In genomic region chr14:32201816-32202467, GRCh38 we compare ENCODE assay signal across 8 cellular contexts.
A peak's percentile ranks its signal among the peaks of the same experiment; 100 is the strongest.
DNase-seq lines count a peak whose midpoint lies in the region; ATAC-seq and TF ChIP-seq lines count a peak whose summit lies in the region.

Gene RNU6-7 (plus strand): TSS chr14:32202045.

- peak within 1 kb of the TSS; percentile 72 for H3K9ac ChIP-seq in HUES48 (ENCODE audit: low read depth, low read length)

- POLR2A ChIA-PET in AG04449 (lab: Yijun Ruan, JAX) = interaction anchor here (1.6 kb wide), 1 partner anchor 126 kb away, joined by 3 read pairs; no protein-coding TSS in a partner anchor
- POLR2A ChIA-PET in RWPE1 (lab: Yijun Ruan, JAX; ENCODE audit: low non-redundant PET) = interaction anchor here (0.6 kb wide), 1 partner anchor 124 kb away, joined by 4 read pairs; no protein-coding TSS in a partner anchor

- H3K4me1 ChIP-seq in HUES48 (ENCODE audit: control insufficient read depth, insufficient read depth, low read length) = no peaks in the 10 kb centered on the region

- DNase-seq in AG04449 (ENCODE audit: low read depth, low spot score) (no peak), RWPE1 (ENCODE audit: low spot score) (no peak), brain microvascular endothelial cell (peak; percentile 20), kidney glomerular epithelial cell (lab: John Stamatoyannopoulos, UW) (peak; percentile 11), CD1c-positive myeloid dendritic cell (ENCODE audit: extremely low spot score) (no peak)
- DNase-seq in stimulated activated CD4-positive, alpha-beta T cell treated with anti-CD3 and anti-CD28 coated beads, Interleukin-4, amount 100 ng/mL, for 1 hour = peak; percentile 20

- ATAC-seq in GM21526 (IDR thresholded peaks at IDR 0.05; ENCODE audit: low FRiP score, unreplicated experiment) = no peak

- H3K27ac ChIP-seq in HUES48 (ENCODE audit: low read depth, low read length) = peak within 1 kb of the TSS; percentile 61
- H3K27ac ChIP-seq in RWPE1 = peak within 1 kb of the TSS; percentile 88
- H3K27ac ChIP-seq in brain microvascular endothelial cell = no peak within 1 kb of the TSS

- in situ Hi-C loops in brain microvascular endothelial cell (cut with HindIII; ENCODE audit: low pct_ligation_motif_present, low sequenced_read_pairs) = no loop called here

- CTCF ChIA-PET in AG04449 (lab: Yijun Ruan, JAX) = interaction anchor here (1.8 kb wide), 1 partner anchor 49 kb away, joined by 6 read pairs; no protein-coding TSS in a partner anchor
- CTCF ChIA-PET in RWPE1 (lab: Yijun Ruan, JAX) = interaction anchor here (0.5 to 1.0 kb wide), 3 partner anchors 8 to 128 kb away, joined by 3 to 4 read pairs (median 4); no protein-coding TSS in a partner anchor

- H3K27me3 ChIP-seq in HUES48 (ENCODE audit: control insufficient read depth, insufficient read depth, low read length) = 0 out of 2 replicates have a peak, but pooled peaks cover 8% of the 10 kb centered on the region
- H3K27me3 ChIP-seq in brain microvascular endothelial cell (replicated peaks) = no peaks in the 10 kb centered on the region

- H3K4me3 ChIP-seq in AG04449 (ENCODE audit: low read depth, low read length) (peak within 1 kb of the TSS; percentile 72), HUES48 (ENCODE audit: low read depth, low read length) (peak within 1 kb of the TSS; percentile 96), brain microvascular endothelial cell (ENCODE audit: low read depth, low read length) (peak within 1 kb of the TSS; percentile 76)

- H3K36me3 ChIP-seq in HUES48 (ENCODE audit: control insufficient read depth, insufficient read depth, low read length) (no peaks in the 10 kb centered on the region), brain microvascular endothelial cell (replicated peaks) (no peaks in the 10 kb centered on the region)

- no peaks in the 10 kb centered on the region for H3K9me3 ChIP-seq in HUES48 (ENCODE audit: control insufficient read depth, insufficient read depth, low read length)

- TF ChIP-seq CTCF in AG04449 (IDR thresholded peaks at IDR 0.05; ENCODE audit: insufficient read depth, low read length, missing control alignments) (no peak), RWPE1 (conservative IDR thresholded peaks at IDR 0.05; ENCODE audit: low read depth) (no peak), brain microvascular endothelial cell (IDR thresholded peaks at IDR 0.05; ENCODE audit: low read depth, low read length, missing control alignments) (no peak)

Comparison
In these comparisons a context has a peak if more than half of its experiments do, and no peak if none do; other contexts are left out.
1. DNase-seq: peak in brain microvascular endothelial cell (single experiment), kidney glomerular epithelial cell (single experiment) and stimulated activated CD4-positive, alpha-beta T cell treated with anti-CD3 and anti-CD28 coated beads, Interleukin-4, amount 100 ng/mL, for 1 hour (single experiment); none in AG04449 (single experiment), RWPE1 (single experiment) and CD1c-positive myeloid dendritic cell (single experiment).
2. Peak in every context shown above with its lines, with median percentiles within 50 percentile points of each other: H3K4me3 ChIP-seq.